In genomic region chr16:85098565-85098964, GRCh38 we compare ENCODE assay signal across 25 cellular contexts. TPM values are rescaled to one million over a fixed set of nuclear protein-coding genes. Genes with fewer than 3 reads are reported as not detected.
"Had no signal": no experiment of that assay in that cellular context is flagged by ENCODE, and none has a peak within 500 bp of the region (broad histone marks: within the 10 kb centered on the region; RNA-seq: fewer than 3 reads in every experiment).

No MANE protein-coding gene starts in this region.

- H3K36me3 ChIP-seq: cardiac muscle cell, heart right ventricle, lower lobe of right lung, pancreas, right atrium auricular region, thyroid gland, upper lobe of right lung had no signal

- H3K27ac ChIP-seq: body of pancreas, cardiac muscle cell, epithelial cell of prostate, heart right ventricle, lower lobe of right lung, pancreas, psoas muscle, right atrium auricular region, thyroid gland, upper lobe of right lung had no signal

- H3K4me1 ChIP-seq: lower lobe of right lung, pancreas, psoas muscle, right atrium auricular region, thyroid gland had no signal

- DNase-seq: activated CD4-positive, alpha-beta memory T cell treated with anti-CD3 and anti-CD28 coated beads for 36 hours; activated effector memory CD4-positive, alpha-beta T cell treated with Interleukin-2 at 50 U/mL for 16 hours; activated naive CD4-positive, alpha-beta T cell treated with anti-CD3 and anti-CD28 coated beads, Interleukin-2, amount 10 ng/mL, durations not matched to agents 7 days and 5 days; activated T-cell treated with anti-CD3 and anti-CD28 coated beads, Interleukin-2, amount 50 U/mL, for 72 hours; body of pancreas; foreskin fibroblast; heart right ventricle; lower lobe of right lung; naive B cell; stimulated activated CD4-positive, alpha-beta T cell treated with anti-CD3 and anti-CD28 coated beads, Interleukin-4, amount 100 ng/mL, for 24 hours; stimulated activated naive CD8-positive, alpha-beta T cell treated with anti-CD3 and anti-CD28 coated beads, Interleukin-15, Interleukin-2, amounts not matched to agents 100 U/mL and 50 U/mL, for 24 hours; thyroid gland; upper lobe of right lung had no signal

- H3K27me3 ChIP-seq: body of pancreas, cardiac muscle cell, pancreas, right atrium auricular region, thyroid gland, upper lobe of right lung had no signal

- H3K4me3 ChIP-seq: body of pancreas, cardiac muscle cell, heart right ventricle, lower lobe of right lung, pancreas, psoas muscle, right atrium auricular region, thyroid gland, upper lobe of right lung had no signal

- H3K27me3 Mint-ChIP-seq: activated CD4-positive, alpha-beta memory T cell treated with anti-CD3 and anti-CD28 coated beads for 36 hours had no signal

- ATAC-seq: body of pancreas, heart right ventricle, left lobe of liver, pancreas, psoas muscle had no signal

- H3K9me3 Mint-ChIP-seq: activated CD4-positive, alpha-beta memory T cell treated with anti-CD3 and anti-CD28 coated beads for 36 hours; activated naive CD4-positive, alpha-beta T cell treated with anti-CD3 and anti-CD28 coated beads, Interleukin-2, amount 10 ng/mL, durations not matched to agents 7 days and 5 days; activated T-cell treated with anti-CD3 and anti-CD28 coated beads, Interleukin-2, amount 50 U/mL, for 72 hours; naive B cell; T-helper 1 cell treated with Interleukin-12 subunit alpha and Interleukin-12 subunit beta and Interleukin-4 antibody, amounts not matched to agents 30 μg/mL and 1 μg/mL, for 36 hours had no signal

- H3K36me3 Mint-ChIP-seq: activated CD4-positive, alpha-beta memory T cell treated with anti-CD3 and anti-CD28 coated beads for 36 hours; activated naive CD4-positive, alpha-beta T cell treated with anti-CD3 and anti-CD28 coated beads, Interleukin-2, amount 10 ng/mL, durations not matched to agents 7 days and 5 days; naive B cell had no signal

- H3K4me3 Mint-ChIP-seq: activated CD4-positive, alpha-beta memory T cell treated with anti-CD3 and anti-CD28 coated beads for 36 hours; activated naive CD4-positive, alpha-beta T cell treated with anti-CD3 and anti-CD28 coated beads, Interleukin-2, amount 10 ng/mL, durations not matched to agents 7 days and 5 days; activated T-cell treated with anti-CD3 and anti-CD28 coated beads, Interleukin-2, amount 50 U/mL, for 72 hours; naive B cell; T-helper 1 cell treated with Interleukin-12 subunit alpha and Interleukin-12 subunit beta and Interleukin-4 antibody, amounts not matched to agents 30 μg/mL and 1 μg/mL, for 36 hours had no signal

- H3K9me3 ChIP-seq: body of pancreas, heart right ventricle, lower lobe of right lung, pancreas, psoas muscle, right atrium auricular region, thyroid gland, upper lobe of right lung had no signal

RNA-seq across cellular contexts. Expression of gene CIBAR2, which starts 13.7 kb away (rescaled TPM):
- total RNA-seq: activated CD4-positive, alpha-beta memory T cell treated with anti-CD3 and anti-CD28 coated beads for 36 hours; activated T-cell treated with anti-CD3 and anti-CD28 coated beads, Interleukin-2, amount 50 U/mL, for 72 hours; body of pancreas; cardiac muscle cell; chondrocyte; heart right ventricle; kidney epithelial cell; left lobe of liver; mesenteric fat pad; mucosa of gallbladder; pancreas; right atrium auricular region; subcutaneous adipose tissue; thyroid gland; upper lobe of right lung had no signal
- polyA plus RNA-seq: cardiac muscle cell, heart right ventricle, psoas muscle had no signal
